In genomic region chr20:51267679-51268078, GRCh38 we compare ENCODE assay signal across 32 cellular contexts.
"Had no signal": no experiment of that assay in that cellular context is flagged by ENCODE, and none has a peak within 500 bp of the region (broad histone marks: within the 10 kb centered on the region; RNA-seq: fewer than 3 reads in every experiment).

No MANE protein-coding gene starts in this region.

- H3K36me3 Mint-ChIP-seq: activated CD4-positive, alpha-beta memory T cell treated with anti-CD3 and anti-CD28 coated beads for 36 hours; activated naive CD8-positive, alpha-beta T cell treated with anti-CD3 and anti-CD28 coated beads for 36 hours had no signal

- H3K36me3 ChIP-seq: adrenal gland, brain microvascular endothelial cell, breast epithelium had no signal

- H3K4me3 ChIP-seq: adrenal gland, body of pancreas, breast epithelium had no signal

- H3K27ac Mint-ChIP-seq: activated B cell treated with CpG ODN at 0.5 μM for 24 hours; activated CD4-positive, alpha-beta memory T cell treated with anti-CD3 and anti-CD28 coated beads for 36 hours; activated CD4-positive, alpha-beta T cell treated with anti-CD3 and anti-CD28 coated beads, Interleukin-2, amount 10 ng/mL, durations not matched to agents 24 days and 14 days; activated CD8-positive, alpha-beta T cell treated with anti-CD3 and anti-CD28 coated beads for 36 hours; activated naive CD4-positive, alpha-beta T cell treated with anti-CD3 and anti-CD28 coated beads for 36 hours; activated naive CD4-positive, alpha-beta T cell treated with anti-CD3 and anti-CD28 coated beads, Interleukin-2, amount 50 U/mL, for 72 hours; activated naive CD8-positive, alpha-beta T cell treated with anti-CD3 and anti-CD28 coated beads for 36 hours; activated T-cell treated with anti-CD3 and anti-CD28 coated beads, Interleukin-2, amount 50 U/mL, for 72 hours; activated T-helper 1 cell treated with anti-CD3 and anti-CD28 coated beads, Interleukin-12 subunit alpha, Interleukin-12 subunit beta, Interleukin-2, Interleukin-4 antibody, amounts not matched to agents 30 ng/mL and 10 ng/mL and 1 ng/mL, durations not matched to agents 14 hours and 24 hours and 36 hours; activated T-helper 17 cell treated with anti-CD3 and anti-CD28 coated beads, Interleukin-2, amount 50 U/mL, for 72 hours; T-helper 17 cell had no signal

- DNase-seq: activated B cell treated with CpG ODN at 0.5 μM for 24 hours; activated CD4-positive, alpha-beta memory T cell treated with anti-CD3 and anti-CD28 coated beads for 36 hours; activated CD4-positive, alpha-beta T cell treated with anti-CD3 and anti-CD28 coated beads for 4 hours; activated CD4-positive, alpha-beta T cell treated with anti-CD3 and anti-CD28 coated beads, Interleukin-2, amount 10 ng/mL, durations not matched to agents 24 days and 14 days; activated CD4-positive, alpha-beta T cell treated with anti-CD3 and anti-CD28 coated beads, Interleukin-2, amount 50 U/mL, for 1 hour; activated CD4-positive, alpha-beta T cell treated with anti-CD3 and anti-CD28 coated beads, Interleukin-2, amount 50 U/mL, for 4 hours; activated CD4-positive, CD25-positive, alpha-beta regulatory T cell treated with anti-CD3 and anti-CD28 coated beads, Interleukin-2, amount 50 U/mL, for 72 hours; activated CD8-positive, alpha-beta memory T cell treated with anti-CD3 and anti-CD28 coated beads, Interleukin-2, amount 50 U/mL, for 4 hours; activated CD8-positive, alpha-beta T cell treated with anti-CD3 and anti-CD28 coated beads for 36 hours; activated effector memory CD4-positive, alpha-beta T cell treated with anti-CD3 and anti-CD28 coated beads, Interleukin-2, amount 50 U/mL, for 16 hours; activated gamma-delta T cell treated with Interleukin-2 at 50 U/mL for 16 hours; activated naive CD4-positive, alpha-beta T cell; activated naive CD4-positive, alpha-beta T cell treated with anti-CD3 and anti-CD28 coated beads for 36 hours; activated naive CD4-positive, alpha-beta T cell treated with anti-CD3 and anti-CD28 coated beads, Interleukin-2, amount 50 U/mL, for 16 hours; activated naive CD8-positive, alpha-beta T cell treated with anti-CD3 and anti-CD28 coated beads for 36 hours; activated T-cell treated with anti-CD3 and anti-CD28 coated beads for 4 hours; activated T-cell treated with anti-CD3 and anti-CD28 coated beads, Interleukin-2, amount 50 U/mL, for 1 hour; activated T-cell treated with anti-CD3 and anti-CD28 coated beads, Interleukin-2, amount 50 U/mL, for 4 hours; activated T-cell treated with anti-CD3 and anti-CD28 coated beads, Interleukin-2, amount 50 U/mL, for 72 hours; adrenal gland; amniotic stem cell; aorta; body of pancreas; brain microvascular endothelial cell; central memory CD4-positive, alpha-beta T cell; T-helper 17 cell; T-helper 9 cell had no signal

- H3K4me3 Mint-ChIP-seq: activated B cell treated with CpG ODN at 0.5 μM for 24 hours; activated CD4-positive, alpha-beta memory T cell treated with anti-CD3 and anti-CD28 coated beads for 36 hours; activated CD4-positive, alpha-beta T cell treated with anti-CD3 and anti-CD28 coated beads, Interleukin-2, amount 10 ng/mL, durations not matched to agents 24 days and 14 days; activated CD8-positive, alpha-beta T cell treated with anti-CD3 and anti-CD28 coated beads for 36 hours; activated naive CD4-positive, alpha-beta T cell treated with anti-CD3 and anti-CD28 coated beads for 36 hours; activated naive CD8-positive, alpha-beta T cell treated with anti-CD3 and anti-CD28 coated beads for 36 hours; activated T-cell treated with anti-CD3 and anti-CD28 coated beads, Interleukin-2, amount 50 U/mL, for 4 hours; activated T-cell treated with anti-CD3 and anti-CD28 coated beads, Interleukin-2, amount 50 U/mL, for 72 hours; activated T-helper 1 cell treated with anti-CD3 and anti-CD28 coated beads, Interleukin-12 subunit alpha, Interleukin-12 subunit beta, Interleukin-2, Interleukin-4 antibody, amounts not matched to agents 30 ng/mL and 10 ng/mL and 1 ng/mL, durations not matched to agents 14 hours and 24 hours and 36 hours; activated T-helper 17 cell treated with anti-CD3 and anti-CD28 coated beads, Interleukin-2, amount 50 U/mL, for 72 hours; T-helper 17 cell had no signal

- H3K9me3 Mint-ChIP-seq: activated CD8-positive, alpha-beta T cell treated with anti-CD3 and anti-CD28 coated beads for 36 hours had no signal

- H3K9me3 ChIP-seq: adrenal gland had no signal

- H3K27ac ChIP-seq: adrenal gland, body of pancreas, brain microvascular endothelial cell, breast epithelium, VCaP had no signal

- H3K4me1 Mint-ChIP-seq: activated B cell treated with CpG ODN at 0.5 μM for 24 hours; activated CD4-positive, alpha-beta T cell treated with anti-CD3 and anti-CD28 coated beads, Interleukin-2, amount 10 ng/mL, durations not matched to agents 24 days and 14 days; activated naive CD8-positive, alpha-beta T cell treated with anti-CD3 and anti-CD28 coated beads for 36 hours; activated T-helper 17 cell treated with anti-CD3 and anti-CD28 coated beads, Interleukin-2, amount 50 U/mL, for 72 hours; T-helper 17 cell had no signal

- H3K27me3 ChIP-seq: adrenal gland, body of pancreas, brain microvascular endothelial cell, breast epithelium had no signal

- H3K4me1 ChIP-seq: adrenal gland, body of pancreas, breast epithelium had no signal

- ATAC-seq: activated CD8-positive, alpha-beta T cell treated with anti-CD3 and anti-CD28 coated beads for 36 hours; activated naive CD4-positive, alpha-beta T cell treated with anti-CD3 and anti-CD28 coated beads, Interleukin-2, amount 50 U/mL, for 72 hours; activated T-cell treated with anti-CD3 and anti-CD28 coated beads, Interleukin-2, amount 50 U/mL, for 4 hours; activated T-cell treated with anti-CD3 and anti-CD28 coated beads, Interleukin-2, amount 50 U/mL, for 72 hours; activated T-helper 17 cell treated with anti-CD3 and anti-CD28 coated beads, Interleukin-2, amount 50 U/mL, for 72 hours; body of pancreas; T-helper 17 cell had no signal
